Comparison of ENCODE assay signal across 23 cellular contexts in genomic region chr17:12492450-12492849, GRCh38.
"Had no signal": no experiment of that assay in that cellular context is flagged by ENCODE, and none has a peak within 500 bp of the region (broad histone marks: within the 10 kb centered on the region; RNA-seq: fewer than 3 reads in every experiment).

No MANE protein-coding gene starts in this region.

- H3K4me1 Mint-ChIP-seq: activated B cell treated with CpG ODN at 0.5 μM for 24 hours; naive B cell; neural crest cell; stimulated activated naive CD8-positive, alpha-beta T cell treated with anti-CD3 and anti-CD28 coated beads, Interleukin-15, amount 100 ng/mL, for 72 hours had no signal

- H3K36me3 Mint-ChIP-seq: activated naive CD4-positive, alpha-beta T cell treated with anti-CD3 and anti-CD28 coated beads, Interleukin-2, amount 50 U/mL, for 72 hours; naive B cell had no signal

- H3K27ac ChIP-seq: esophagus squamous epithelium, heart right ventricle, suprapubic skin, vagina had no signal

- H3K27ac Mint-ChIP-seq: activated B cell treated with CpG ODN at 0.5 μM for 24 hours; activated CD4-positive, alpha-beta memory T cell treated with anti-CD3 and anti-CD28 coated beads for 36 hours; activated naive CD4-positive, alpha-beta T cell treated with anti-CD3 and anti-CD28 coated beads, Interleukin-2, amount 50 U/mL, for 72 hours; activated T-helper 1 cell treated with anti-CD3 and anti-CD28 coated beads, Interleukin-12 subunit alpha, Interleukin-12 subunit beta, Interleukin-2, Interleukin-4 antibody, amounts not matched to agents 30 ng/mL and 10 ng/mL and 1 ng/mL, durations not matched to agents 14 hours and 24 hours and 36 hours; dendritic cell treated with granulocyte-macrophage colony-stimulating factor and Interleukin-4, amounts not matched to agents 40 ng/mL and 50 ng/mL, for 4 days; progenitor cell of endocrine pancreas; stimulated activated naive CD8-positive, alpha-beta T cell treated with anti-CD3 and anti-CD28 coated beads, Interleukin-15, amount 100 ng/mL, for 72 hours; T-helper 2 cell treated with Interferon-gamma antibody and Interleukin-4, amounts not matched to agents 5 μg/mL and 100 μg/mL, for 36 hours had no signal

- H3K4me1 ChIP-seq: esophagus squamous epithelium, heart right ventricle, suprapubic skin, vagina had no signal

- H3K9me3 ChIP-seq: esophagus squamous epithelium, heart right ventricle, mucosa of descending colon, suprapubic skin, vagina had no signal

- DNase-seq: activated B cell treated with CpG ODN at 0.5 μM for 24 hours; activated CD4-positive, alpha-beta memory T cell treated with anti-CD3 and anti-CD28 coated beads for 36 hours; activated CD4-positive, alpha-beta T cell treated with anti-CD3 and anti-CD28 coated beads for 4 hours; activated gamma-delta T cell treated with Interleukin-2 at 50 U/mL for 16 hours; activated T-cell treated with anti-CD3 and anti-CD28 coated beads for 4 hours; effector CD8-positive, alpha-beta T cell; esophagus squamous epithelium; heart right ventricle; kidney glomerular epithelial cell; mesenchymal stem cell; mucosa of descending colon; naive B cell; stimulated activated CD4-positive, alpha-beta T cell treated with anti-CD3 and anti-CD28 coated beads, Interleukin-2, amount 100 ng/mL, for 48 hours; stimulated activated naive CD8-positive, alpha-beta T cell treated with anti-CD3 and anti-CD28 coated beads, Interleukin-15, amount 100 ng/mL, for 72 hours; trophoblast cell had no signal

- H3K27me3 Mint-ChIP-seq: activated CD4-positive, alpha-beta memory T cell treated with anti-CD3 and anti-CD28 coated beads for 36 hours; dendritic cell treated with granulocyte-macrophage colony-stimulating factor and Interleukin-4, amounts not matched to agents 40 ng/mL and 50 ng/mL, for 4 days; progenitor cell of endocrine pancreas; stimulated activated naive CD8-positive, alpha-beta T cell treated with anti-CD3 and anti-CD28 coated beads, Interleukin-15, amount 100 ng/mL, for 72 hours had no signal

- ATAC-seq: activated naive CD4-positive, alpha-beta T cell treated with anti-CD3 and anti-CD28 coated beads, Interleukin-2, amount 50 U/mL, for 72 hours; mucosa of descending colon; stimulated activated naive CD8-positive, alpha-beta T cell treated with anti-CD3 and anti-CD28 coated beads, Interleukin-15, amount 100 ng/mL, for 72 hours had no signal

- H3K4me3 ChIP-seq: esophagus squamous epithelium, heart right ventricle, mucosa of descending colon, suprapubic skin, vagina had no signal

- H3K36me3 ChIP-seq: esophagus squamous epithelium, heart right ventricle, suprapubic skin, vagina had no signal

- H3K4me3 Mint-ChIP-seq: activated B cell treated with CpG ODN at 0.5 μM for 24 hours; activated CD4-positive, alpha-beta memory T cell treated with anti-CD3 and anti-CD28 coated beads for 36 hours; activated T-helper 1 cell treated with anti-CD3 and anti-CD28 coated beads, Interleukin-12 subunit alpha, Interleukin-12 subunit beta, Interleukin-2, Interleukin-4 antibody, amounts not matched to agents 30 ng/mL and 10 ng/mL and 1 ng/mL, durations not matched to agents 14 hours and 24 hours and 36 hours; dendritic cell treated with granulocyte-macrophage colony-stimulating factor and Interleukin-4, amounts not matched to agents 40 ng/mL and 50 ng/mL, for 4 days; naive B cell; neural crest cell; stimulated activated naive CD8-positive, alpha-beta T cell treated with anti-CD3 and anti-CD28 coated beads, Interleukin-15, amount 100 ng/mL, for 72 hours; T-helper 2 cell treated with Interferon-gamma antibody and Interleukin-4, amounts not matched to agents 5 μg/mL and 100 μg/mL, for 36 hours had no signal

- H3K9me3 Mint-ChIP-seq: neural crest cell had no signal

- H3K27me3 ChIP-seq: esophagus squamous epithelium, heart right ventricle, vagina had no signal
